ENCODE assay signal across 5 cellular contexts in the genomic region with DNA sequence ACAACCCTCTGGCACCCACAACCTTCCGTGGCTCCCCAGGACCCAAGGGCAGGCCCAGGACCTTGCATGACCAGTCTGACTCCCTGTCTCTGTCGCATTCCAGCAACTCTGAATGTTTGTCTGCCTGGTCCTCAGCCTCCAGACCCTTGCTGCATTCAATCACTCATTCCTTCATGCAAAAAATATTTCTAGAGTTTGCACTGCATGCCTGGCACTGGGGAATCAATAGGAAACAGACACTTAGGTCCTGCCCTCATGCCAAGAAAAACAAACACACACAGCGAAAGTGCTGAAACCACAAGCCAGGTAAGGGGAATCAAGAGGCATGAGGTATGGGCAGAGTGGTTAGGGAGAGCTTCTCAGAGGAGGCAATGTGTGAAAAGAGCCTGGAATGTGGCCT. TPM values are rescaled to one million over a fixed set of nuclear protein-coding genes. Genes with fewer than 3 reads are reported as not detected.
"Had no signal": no experiment of that assay in that cellular context is flagged by ENCODE, and none has a peak within 500 bp of the region (broad histone marks: within the 10 kb centered on the region; RNA-seq: fewer than 3 reads in every experiment).

No MANE protein-coding gene starts in this region.

RNA-seq across cellular contexts. Expression of gene GGTLC1, which starts 1.9 kb away (rescaled TPM):
- total RNA-seq: K562, M059J, NCI-H460, Right ventricle myocardium superior, SJSA1 had no signal
